Comparison of ENCODE assay signal across 1 cellular context in the genomic region with DNA sequence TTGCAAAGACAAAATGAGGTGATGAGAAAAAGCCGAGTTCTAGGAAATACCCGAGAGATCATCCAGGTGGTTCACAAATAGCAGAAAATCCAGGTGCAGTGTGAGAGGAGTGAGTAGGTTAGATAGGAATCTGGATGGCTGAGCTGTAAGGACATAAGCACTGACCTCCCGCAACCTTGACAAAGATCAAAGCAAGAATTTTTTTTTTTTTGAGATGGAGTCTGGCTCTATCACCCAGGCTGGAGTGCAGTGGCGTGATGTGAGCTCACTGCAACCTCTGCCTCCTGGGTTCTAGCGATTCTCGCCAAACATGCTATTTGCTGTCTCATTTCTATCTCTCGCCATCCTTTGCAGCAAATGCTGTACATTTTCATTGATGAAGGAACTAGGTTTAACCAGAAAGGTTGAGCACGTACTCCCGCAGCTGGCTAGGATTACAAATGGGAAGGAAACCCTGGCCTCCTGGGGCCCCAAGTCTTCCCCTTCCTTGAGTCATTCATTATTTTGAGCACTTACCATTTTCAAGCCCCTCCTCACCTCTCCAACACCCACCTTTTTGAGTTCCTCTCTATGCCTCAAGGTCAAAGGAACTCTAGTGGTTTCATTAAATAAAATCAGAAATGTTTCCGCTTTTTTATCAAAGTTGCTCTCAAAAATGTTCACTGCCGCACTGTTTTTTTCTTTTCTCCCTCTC.
TF ChIP-seq lines count a peak whose summit lies in the region.

No MANE protein-coding gene starts in this region.

TF ChIP-seq in H1, 55 proteins besides CTCF, POLR2A, EP300 and RAD21:
- no peak for TF ChIP-seq ATF2 (IDR thresholded peaks at IDR 0.05; ENCODE audit: low read length)
- no peak for TF ChIP-seq KDM4A (IDR thresholded peaks at IDR 0.05; ENCODE audit: low read depth, low read length, severe bottlenecking)
- TF ChIP-seq NANOG (IDR thresholded peaks at IDR 0.05; ENCODE audit: insufficient read depth, low read depth, low read length, poor library complexity, severe bottlenecking), result no peak
- no peak for TF ChIP-seq MAX (IDR thresholded peaks at IDR 0.05)
- TF ChIP-seq NRF1 (IDR thresholded peaks at IDR 0.05; ENCODE audit: low read depth, low read length), result no peak
- no peak for TF ChIP-seq CHD2 (IDR thresholded peaks at IDR 0.05; ENCODE audit: low read length)
- TF ChIP-seq TAF7 (optimal IDR thresholded peaks at IDR 0.05; ENCODE audit: borderline replicate concordance, low read depth, low read length), result no peak
- no peak for TF ChIP-seq EGR1 (IDR thresholded peaks at IDR 0.05; ENCODE audit: borderline replicate concordance, low read depth, low read length)
- no peak for TF ChIP-seq KDM5A (IDR thresholded peaks at IDR 0.05; ENCODE audit: low read length)
- no peak for TF ChIP-seq CTBP2 (IDR thresholded peaks at IDR 0.05; ENCODE audit: borderline replicate concordance, insufficient read depth, insufficient read length, low read length)
- TF ChIP-seq ASH2L (IDR thresholded peaks at IDR 0.05; ENCODE audit: low read length), result no peak
